ENCODE assay signal across 21 cellular contexts in genomic region chr6:161127071-161127740, GRCh38.
DNase-seq lines count a peak whose midpoint lies in the region; ATAC-seq, FAIRE-seq and TF ChIP-seq lines count a peak whose summit lies in the region.
"Had no signal": no experiment of that assay in that cellular context is flagged by ENCODE, and none has a peak within 500 bp of the region (broad histone marks: within the 10 kb centered on the region; RNA-seq: fewer than 3 reads in every experiment).

No MANE protein-coding gene starts in this region.

- POLR2A ChIA-PET in WTC11 (lab: Charles Lee): no interaction called here

- peaks cover 47% of the 10 kb centered on the region for H3K36me3 Mint-ChIP-seq in activated naive CD8-positive, alpha-beta T cell
- H3K36me3 Mint-ChIP-seq in activated naive CD8-positive, alpha-beta T cell treated with anti-CD3 and anti-CD28 coated beads for 36 hours: peaks cover 64% of the 10 kb centered on the region
- H3K36me3 Mint-ChIP-seq in WTC11 (peaks cover 84% of the 10 kb centered on the region), endothelial cell (ENCODE audit: low read depth, unreplicated experiment) (peaks cover 69% of the 10 kb centered on the region)

- H3K4me1 Mint-ChIP-seq in activated naive CD8-positive, alpha-beta T cell (ENCODE audit: low read depth): peaks cover 18% of the 10 kb centered on the region
- peaks cover 12% of the 10 kb centered on the region for H3K4me1 Mint-ChIP-seq in activated naive CD8-positive, alpha-beta T cell treated with anti-CD3 and anti-CD28 coated beads for 36 hours
- H3K4me1 Mint-ChIP-seq in WTC11: 0 out of 2 replicates have a peak, but pooled peaks cover 3% of the 10 kb centered on the region
- H3K4me1 Mint-ChIP-seq in endothelial cell (ENCODE audit: unreplicated experiment): no peaks in the 10 kb centered on the region
- H3K4me1 Mint-ChIP-seq: IgD-negative memory B cell had no signal

- no peak for TF ChIP-seq CTCF in WTC11 (IDR thresholded peaks at IDR 0.05)
- TF ChIP-seq CTCF in endothelial cell (IDR thresholded peaks at IDR 0.05; ENCODE audit: unreplicated experiment): no peak
- no peak for TF ChIP-seq CTCF in GM20000 (IDR thresholded peaks at IDR 0.05; ENCODE audit: extremely low read depth, missing control alignments)

- peak overlapping the region; percentile 4 for H3K27ac Mint-ChIP-seq in activated naive CD8-positive, alpha-beta T cell
- H3K27ac Mint-ChIP-seq in activated naive CD8-positive, alpha-beta T cell treated with anti-CD3 and anti-CD28 coated beads for 36 hours: no peak overlapping the region
- H3K27ac Mint-ChIP-seq in WTC11 (no peak overlapping the region), endothelial cell (ENCODE audit: unreplicated experiment) (no peak overlapping the region)
- H3K27ac Mint-ChIP-seq: IgD-negative memory B cell had no signal

- no peak for FAIRE-seq in GM19239 (lab: Jason Lieb, UNC)
- FAIRE-seq: HTR-8/SVneo had no signal

- CTCF ChIA-PET in WTC11 (lab: Charles Lee): interaction anchor here (2.0 kb wide), 1 partner anchor 244 kb away, joined by 5 read pairs; no protein-coding TSS in a partner anchor

- H3K4me3 Mint-ChIP-seq in activated naive CD8-positive, alpha-beta T cell: no peak overlapping the region
- H3K4me3 Mint-ChIP-seq in activated naive CD8-positive, alpha-beta T cell treated with anti-CD3 and anti-CD28 coated beads for 36 hours: no peak overlapping the region
- H3K4me3 Mint-ChIP-seq in WTC11 (no peak overlapping the region), endothelial cell (ENCODE audit: unreplicated experiment) (peak overlapping the region; percentile 78)
- H3K4me3 Mint-ChIP-seq: CD8-positive, alpha-beta memory T cell had no signal

- ATAC-seq in WTC11: peak; percentile 45

- peaks cover 20% of the 10 kb centered on the region for H3K9me3 Mint-ChIP-seq in activated naive CD8-positive, alpha-beta T cell (ENCODE audit: low read depth)
- peaks cover 17% of the 10 kb centered on the region for H3K9me3 Mint-ChIP-seq in activated naive CD8-positive, alpha-beta T cell treated with anti-CD3 and anti-CD28 coated beads for 36 hours
- H3K9me3 Mint-ChIP-seq in WTC11 (peaks cover 67% of the 10 kb centered on the region), endothelial cell (ENCODE audit: unreplicated experiment) (peaks cover 15% of the 10 kb centered on the region)

- no peak for DNase-seq in activated naive CD8-positive, alpha-beta T cell treated with anti-CD3 and anti-CD28 coated beads for 36 hours
- DNase-seq in WTC11 (ENCODE audit: low spot score) (no peak), endothelial cell (ENCODE audit: low spot score) (no peak), DMS114 treated with DMSO at 0.1 percent for 48 hours (lab: John Stamatoyannopoulos, UW; ENCODE audit: unreplicated experiment) (no peak), GM20000 (ENCODE audit: low spot score) (no peak), GM19239 (ENCODE audit: insufficient read length, low spot score) (no peak)
- DNase-seq: CD8-positive, alpha-beta memory T cell; GM23248; HCEC 1CT; Kasumi-1; MG63; NCI-H1048; NCI-H1436; NCI-H2029; NCI-H345; NCI-H524 treated with DMSO at 0.1 percent for 48 hours; RPMI8226; SIG-M5 had no signal

- no peaks in the 10 kb centered on the region for H3K27me3 Mint-ChIP-seq in activated naive CD8-positive, alpha-beta T cell
- H3K27me3 Mint-ChIP-seq in activated naive CD8-positive, alpha-beta T cell treated with anti-CD3 and anti-CD28 coated beads for 36 hours: no peaks in the 10 kb centered on the region
- H3K27me3 Mint-ChIP-seq in WTC11 (ENCODE audit: low read depth): no peaks in the 10 kb centered on the region; the same call in none of the 2 replicates
- H3K27me3 Mint-ChIP-seq in endothelial cell (ENCODE audit: unreplicated experiment): peaks cover 2% of the 10 kb centered on the region
- H3K27me3 Mint-ChIP-seq: CD8-positive, alpha-beta memory T cell; IgD-negative memory B cell had no signal

TF ChIP-seq in WTC11, 78 proteins besides CTCF, POLR2A, EP300 and RAD21:
- no peak for TF ChIP-seq FOXJ3 (CRISPR knock-in tag; IDR thresholded peaks at IDR 0.05; ENCODE audit: borderline replicate concordance)
- no peak for TF ChIP-seq JAZF1 (CRISPR knock-in tag; IDR thresholded peaks at IDR 0.05)
- no peak for TF ChIP-seq USF2 (CRISPR knock-in tag; IDR thresholded peaks at IDR 0.05)
